In the genomic region with DNA sequence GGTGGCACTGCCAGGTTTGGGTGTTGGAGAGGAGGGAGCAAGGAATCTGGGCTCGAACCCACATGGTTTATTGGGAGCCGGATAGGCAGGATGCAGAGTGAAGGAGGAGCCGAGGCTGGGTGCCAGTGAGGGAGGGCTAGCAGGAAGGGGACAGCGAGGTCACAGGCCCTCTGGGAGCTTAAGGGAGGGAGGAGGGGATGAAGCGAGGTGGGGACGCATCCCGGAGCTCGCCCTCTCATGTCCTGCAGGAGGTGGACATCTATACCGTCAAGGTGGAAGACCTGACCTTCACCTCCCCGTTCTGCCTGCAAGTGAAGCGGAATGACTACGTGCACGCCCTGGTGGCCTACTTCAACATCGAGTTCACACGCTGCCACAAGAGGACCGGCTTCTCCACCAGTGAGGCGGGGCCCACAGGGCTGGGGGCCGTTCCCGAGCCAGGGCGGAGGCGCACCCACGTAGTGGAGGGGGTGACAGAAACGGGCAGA, we compare ENCODE assay signal across 18 cellular contexts. TPM values are rescaled to one million over a fixed set of nuclear protein-coding genes. Genes with fewer than 3 reads are reported as not detected.
A peak's percentile ranks its signal among the peaks of the same experiment; 100 is the strongest.
DNase-seq lines count a peak whose midpoint lies in the region; ATAC-seq, FAIRE-seq and TF ChIP-seq lines count a peak whose summit lies in the region.
"Had no signal": no experiment of that assay in that cellular context is flagged by ENCODE, and none has a peak within 500 bp of the region (broad histone marks: within the 10 kb centered on the region; RNA-seq: fewer than 3 reads in every experiment).

No MANE protein-coding gene starts in this region.

- peaks cover 22% of the 10 kb centered on the region for H3K79me2 ChIP-seq in astrocyte (ENCODE audit: insufficient read depth, low read length)

- peaks cover 60% of the 10 kb centered on the region for H4K20me1 ChIP-seq in astrocyte (ENCODE audit: insufficient read depth, low read length)

- no peaks in the 10 kb centered on the region for H3K9me3 Mint-ChIP-seq in T-helper 2 cell treated with Interferon-gamma antibody and Interleukin-4, amounts not matched to agents 5 μg/mL and 100 μg/mL, for 36 hours
- H3K9me3 Mint-ChIP-seq in astrocyte (ENCODE audit: unreplicated experiment) = no peaks in the 10 kb centered on the region
- H3K9me3 Mint-ChIP-seq: activated CD4-positive, alpha-beta T cell treated with anti-CD3 and anti-CD28 coated beads, Interleukin-2, amount 10 ng/mL, durations not matched to agents 24 days and 14 days; natural killer cell had no signal

- peak overlapping the region; percentile 65 for H4K8ac ChIP-seq in neuronal stem cell (ENCODE audit: low read depth, low read length)

- H3K9me3 ChIP-seq in astrocyte (ENCODE audit: insufficient read depth, low read depth, low read length) (no peaks in the 10 kb centered on the region), neuronal stem cell (replicated peaks in 1 of 2; ENCODE audit: control insufficient read depth in 2 of 2, insufficient read depth in 1 of 2, low read depth in 1 of 2, low read length in 2 of 2) (no peaks in the 10 kb centered on the region), gastrocnemius medialis (no peaks in the 10 kb centered on the region), MG63 (no peaks in the 10 kb centered on the region)
- H3K9me3 ChIP-seq: esophagus squamous epithelium had no signal

- no peak overlapping the region for H2BK12ac ChIP-seq in neuronal stem cell (ENCODE audit: low read length)

- H2BK15ac ChIP-seq in neuronal stem cell (ENCODE audit: low read length) = no peak overlapping the region

- no peak for ATAC-seq in gastrocnemius medialis
- no peak for ATAC-seq in GM18873 (IDR thresholded peaks at IDR 0.05; ENCODE audit: low FRiP score, unreplicated experiment)
- ATAC-seq: natural killer cell had no signal

- H2BK120ac ChIP-seq in neuronal stem cell (ENCODE audit: low read depth, low read length) = no peak overlapping the region

- H3K36me3 ChIP-seq in astrocyte (ENCODE audit: insufficient read depth, low read length) (peaks cover 16% of the 10 kb centered on the region), neuronal stem cell (replicated peaks in 1 of 2; ENCODE audit: control insufficient read depth in 2 of 2, insufficient read depth in 2 of 2, low read length in 2 of 2) (peaks cover 49 to 93% of the 10 kb centered on the region in 2 donors), gastrocnemius medialis (peaks cover 0 to 62% of the 10 kb centered on the region in 2 donors), MG63 (peaks cover 60% of the 10 kb centered on the region)

- peaks cover 7% of the 10 kb centered on the region for H3K27me3 Mint-ChIP-seq in T-helper 2 cell treated with Interferon-gamma antibody and Interleukin-4, amounts not matched to agents 5 μg/mL and 100 μg/mL, for 36 hours (ENCODE audit: low read depth)
- no peaks in the 10 kb centered on the region for H3K27me3 Mint-ChIP-seq in astrocyte (ENCODE audit: low read depth, unreplicated experiment)

- H2AFZ ChIP-seq in astrocyte (ENCODE audit: low read depth, low read length) (no peak overlapping the region), neuronal stem cell (ENCODE audit: low read length) (no peak overlapping the region)

- H3K4ac ChIP-seq in neuronal stem cell (ENCODE audit: low read length) = no peak overlapping the region

- TF ChIP-seq POLR2A in GM18951 (IDR thresholded peaks at IDR 0.05; ENCODE audit: extremely low read depth, insufficient read depth, insufficient read length) = peak; percentile 23
- TF ChIP-seq POLR2A in gastrocnemius medialis (IDR thresholded peaks at IDR 0.05) = no peak

- whole genome bisulfite sequencing in neuronal stem cell (ENCODE audit: extremely low coverage in 2 of 2, insufficient read length in 2 of 2, insufficient replicate concordance in 1 of 2), 2 donors = no CpG with 5 or more reads among the region's 23 CpGs

- H3K4me1 ChIP-seq in astrocyte (ENCODE audit: insufficient read depth, low read length) (peaks cover 16% of the 10 kb centered on the region), neuronal stem cell (ENCODE audit: control insufficient read depth in 2 of 2, insufficient read depth in 1 of 2, low read depth in 1 of 2, low read length in 2 of 2) (peaks cover 16 to 17% of the 10 kb centered on the region in 2 donors), gastrocnemius medialis (peaks cover 10 to 16% of the 10 kb centered on the region in 2 donors)

- peaks cover 26% of the 10 kb centered on the region for H3K79me1 ChIP-seq in neuronal stem cell (ENCODE audit: low read depth, low read length)

- H3K14ac ChIP-seq in neuronal stem cell (ENCODE audit: low read length) = no peak overlapping the region

- in situ Hi-C loops in GM18951 (cut with MboI; ENCODE audit: low sequenced_read_pairs, unreplicated experiment) = no loop called here
- in situ Hi-C loops in gastrocnemius medialis (cut with MboI; ENCODE audit: low sequenced_read_pairs in 4 of 4) = no loop called here

- peaks cover 37% of the 10 kb centered on the region for H3K36me3 Mint-ChIP-seq in T-helper 2 cell treated with Interferon-gamma antibody and Interleukin-4, amounts not matched to agents 5 μg/mL and 100 μg/mL, for 36 hours (ENCODE audit: low read depth)
- H3K36me3 Mint-ChIP-seq in astrocyte (ENCODE audit: low read depth, unreplicated experiment) = peaks cover 14% of the 10 kb centered on the region
- H3K36me3 Mint-ChIP-seq: natural killer cell had no signal

- no peak overlapping the region for H3K4me2 ChIP-seq in astrocyte (ENCODE audit: low read length)
- H3K4me2 ChIP-seq in neuronal stem cell (ENCODE audit: insufficient read depth, low read length, poor library complexity, severe bottlenecking) = no peak overlapping the region

- H3K4me1 Mint-ChIP-seq in T-helper 2 cell treated with Interferon-gamma antibody and Interleukin-4, amounts not matched to agents 5 μg/mL and 100 μg/mL, for 36 hours (ENCODE audit: low read depth) = peaks cover 18% of the 10 kb centered on the region
- peaks cover 12% of the 10 kb centered on the region for H3K4me1 Mint-ChIP-seq in astrocyte (ENCODE audit: low read depth, unreplicated experiment)

- no peak overlapping the region for H2AK5ac ChIP-seq in neuronal stem cell (ENCODE audit: low read depth, low read length)

- intact Hi-C loops in gastrocnemius medialis (cut with DNase I; ENCODE audit: low total_unique reads) = no loop called here

- peak overlapping the region; percentile 8 for H3K27ac Mint-ChIP-seq in T-helper 2 cell treated with Interferon-gamma antibody and Interleukin-4, amounts not matched to agents 5 μg/mL and 100 μg/mL, for 36 hours
- H3K27ac Mint-ChIP-seq in astrocyte (ENCODE audit: unreplicated experiment) = no peak overlapping the region
- H3K27ac Mint-ChIP-seq: activated CD4-positive, alpha-beta T cell treated with anti-CD3 and anti-CD28 coated beads, Interleukin-2, amount 10 ng/mL, durations not matched to agents 24 days and 14 days; B cell; natural killer cell had no signal

- no peak overlapping the region for H3K4me3 Mint-ChIP-seq in T-helper 2 cell treated with Interferon-gamma antibody and Interleukin-4, amounts not matched to agents 5 μg/mL and 100 μg/mL, for 36 hours
- H3K4me3 Mint-ChIP-seq in astrocyte (ENCODE audit: unreplicated experiment) = peak overlapping the region; percentile 27
- H3K4me3 Mint-ChIP-seq: activated CD4-positive, alpha-beta T cell treated with anti-CD3 and anti-CD28 coated beads, Interleukin-2, amount 10 ng/mL, durations not matched to agents 24 days and 14 days; B cell; natural killer cell had no signal

- no peak overlapping the region for H3K27ac ChIP-seq in astrocyte (ENCODE audit: low read depth, low read length)
- H3K27ac ChIP-seq in neuronal stem cell (replicated peaks; ENCODE audit: low read length) = no peak overlapping the region
- peak overlapping the region in 2 of 4 donors; percentile 33 to 34 for H3K27ac ChIP-seq in gastrocnemius medialis

- DNase-seq in T-helper 2 cell treated with Interferon-gamma antibody and Interleukin-4, amounts not matched to agents 5 μg/mL and 100 μg/mL, for 36 hours (ENCODE audit: low spot score) = no peak
- DNase-seq in T-helper 2 cell = no peak
- DNase-seq in astrocyte (ENCODE audit: low read depth) = no peak
- DNase-seq in neuronal stem cell (ENCODE audit: low spot score) = no peak
- DNase-seq in gastrocnemius medialis = no peak
- no peak for DNase-seq in MG63
- DNase-seq: activated CD4-positive, alpha-beta T cell treated with anti-CD3 and anti-CD28 coated beads, Interleukin-2, amount 10 ng/mL, durations not matched to agents 24 days and 14 days; DND-41; effector CD8-positive, alpha-beta T cell; esophagus squamous epithelium; MM.1S; natural killer cell; NCI-H1694; SHP77; stimulated activated CD4-positive, alpha-beta T cell treated with anti-CD3 and anti-CD28 coated beads, Interleukin-2, amount 100 ng/mL, for 24 hours had no signal

- peak overlapping the region; percentile 57 for H3K18ac ChIP-seq in neuronal stem cell (ENCODE audit: low read length)

- TF ChIP-seq CTCF in astrocyte (IDR thresholded peaks at IDR 0.05; ENCODE audit: insufficient read depth, low read depth, low read length) (no peak), gastrocnemius medialis (IDR thresholded peaks at IDR 0.05 in 4 of 5, conservative IDR thresholded peaks at IDR 0.05 in 1 of 5) (no peak)

- H2BK5ac ChIP-seq in neuronal stem cell (ENCODE audit: low read length) = no peak overlapping the region

- peak overlapping the region; percentile 95 for H3K23ac ChIP-seq in neuronal stem cell (ENCODE audit: low read depth, low read length, poor library complexity)

- FAIRE-seq in astrocyte (lab: Jason Lieb, UNC) = no peak

- H3K4me3 ChIP-seq in astrocyte (ENCODE audit: insufficient read depth, low read depth, low read length) (no peak overlapping the region), neuronal stem cell (ENCODE audit: low read length in 2 of 2) (no peak overlapping the region), gastrocnemius medialis (no peak overlapping the region), MG63 (no peak overlapping the region)
- H3K4me3 ChIP-seq: esophagus squamous epithelium had no signal

- H3K9ac ChIP-seq in astrocyte (ENCODE audit: low read length) = no peak overlapping the region
- H3K9ac ChIP-seq in neuronal stem cell (ENCODE audit: low read depth, low read length, poor library complexity) = no peak overlapping the region

- no peaks in the 10 kb centered on the region for H3K27me3 ChIP-seq in astrocyte (ENCODE audit: insufficient read depth, low read length)
- no peaks in the 10 kb centered on the region for H3K27me3 ChIP-seq in neuronal stem cell (ENCODE audit: control insufficient read depth in 3 of 3, insufficient read depth in 3 of 3, low read depth in 1 of 3, low read length in 3 of 3)
- peaks cover 3 to 13% (median 7%) of the 10 kb centered on the region in 3 donors for H3K27me3 ChIP-seq in gastrocnemius medialis
- no peaks in the 10 kb centered on the region for H3K27me3 ChIP-seq in MG63

- no peak overlapping the region for H4K91ac ChIP-seq in neuronal stem cell (ENCODE audit: low read depth, low read length, poor library complexity)

RNA-seq across cellular contexts. Expression of a gene that starts 3.5 kb away (rescaled TPM):
- total RNA-seq in astrocyte (0.65 and 1.6 TPM in 2 replicates), gastrocnemius medialis (1 to 10 TPM in 3 of 4 donors, not detected in 1; 1.0 to 2.1 (median 1.4) TPM)
- 1.7 TPM for polyA plus RNA-seq in neuronal stem cell (2013, experiment 1 of 2)
- polyA plus RNA-seq in neuronal stem cell (2013, experiment 2 of 2) = 2.0 TPM
- total RNA-seq in MG63 (2014; rRNA removed; shearing (Covaris generic); ENCODE audit: low replicate concordance) = 0.33 and 1.4 TPM in 2 replicates

RNA-seq across cellular contexts. Expression of a gene that starts 5.0 kb away (rescaled TPM):
- 33.3 and 33.6 TPM in 2 replicates for total RNA-seq in astrocyte
- 105 TPM for polyA plus RNA-seq in neuronal stem cell (2013, experiment 1 of 2)
- 103 TPM for polyA plus RNA-seq in neuronal stem cell (2013, experiment 2 of 2)
- under 1 TPM in 3 of 4 donors, not detected in 1; 0.26 to 0.97 (median 0.73) TPM for total RNA-seq in gastrocnemius medialis
- total RNA-seq in MG63 (2014; rRNA removed; shearing (Covaris generic); ENCODE audit: low replicate concordance) = not detected in 2 replicates

RNA-seq across cellular contexts. Expression of a gene that starts 8.8 kb away (rescaled TPM):
- total RNA-seq in astrocyte (215 and 235 TPM in 2 replicates), gastrocnemius medialis (100 to 1,000 TPM; 190 to 242 (median 229) TPM)
- polyA plus RNA-seq in neuronal stem cell (2013, experiment 1 of 2) = 433 TPM
- 420 TPM for polyA plus RNA-seq in neuronal stem cell (2013, experiment 2 of 2)
- 705 and 777 TPM in 2 replicates for total RNA-seq in MG63 (2014; rRNA removed; shearing (Covaris generic); ENCODE audit: low replicate concordance)

RNA-seq across cellular contexts. Expression of a gene that starts 20.2 kb away (rescaled TPM):
- 26.6 and 31.5 TPM in 2 replicates for total RNA-seq in astrocyte
- 124 TPM for polyA plus RNA-seq in neuronal stem cell (2013, experiment 1 of 2)
- polyA plus RNA-seq in neuronal stem cell (2013, experiment 2 of 2) = 114 TPM
- 10 to 100 TPM; 10.7 to 12.9 (median 11.8) TPM for total RNA-seq in gastrocnemius medialis
- total RNA-seq in MG63 (2014; rRNA removed; shearing (Covaris generic); ENCODE audit: low replicate concordance) = 3.0 TPM in 1 of 2 replicates, not detected in the other

RNA-seq across cellular contexts. Expression of a gene that starts 20.2 kb away (rescaled TPM):
- total RNA-seq in astrocyte (63.0 and 68.1 TPM in 2 replicates), gastrocnemius medialis (10 to 100 TPM; 11.0 to 18.6 (median 13.7) TPM)
- 68.3 TPM for polyA plus RNA-seq in neuronal stem cell (2013, experiment 1 of 2)
- 66.0 TPM for polyA plus RNA-seq in neuronal stem cell (2013, experiment 2 of 2)
- 64.1 and 104 TPM in 2 replicates for total RNA-seq in MG63 (2014; rRNA removed; shearing (Covaris generic); ENCODE audit: low replicate concordance)

Comparison
In these comparisons a context has a peak if more than half of its experiments do, and no peak if none do; other contexts are left out.
1. RNA of a gene that starts 5.0 kb away (total RNA-seq): 33.3 to 33.6 TPM in astrocyte; 0.26 to 0.97 TPM in gastrocnemius medialis and not detected in MG63; every median in the first group is over 10 times any median in the second.